28 cellular contexts compared by ENCODE assay signal in genomic region chr1:115355069-115355468, GRCh38. TPM values are rescaled to one million over a fixed set of nuclear protein-coding genes. Genes with fewer than 3 reads are reported as not detected.
"Had no signal": no experiment of that assay in that cellular context is flagged by ENCODE, and none has a peak within 500 bp of the region (broad histone marks: within the 10 kb centered on the region; RNA-seq: fewer than 3 reads in every experiment).

No MANE protein-coding gene starts in this region.

- DNase-seq: activated CD4-positive, alpha-beta T cell treated with anti-CD3 and anti-CD28 coated beads, Interleukin-2, amount 10 ng/mL, durations not matched to agents 24 days and 14 days; activated CD4-positive, alpha-beta T cell treated with anti-CD3 and anti-CD28 coated beads, Interleukin-2, amount 50 U/mL, for 4 hours; activated CD8-positive, alpha-beta T cell treated with anti-CD3 and anti-CD28 coated beads for 36 hours; activated gamma-delta T cell treated with Interleukin-2 at 50 U/mL for 16 hours; activated naive CD4-positive, alpha-beta T cell treated with anti-CD3 and anti-CD28 coated beads for 36 hours; activated T-cell treated with anti-CD3 and anti-CD28 coated beads, Interleukin-2, amount 50 U/mL, for 24 hours; adrenal gland; body of pancreas; Karpas-422; KBM-7; NCI-H1105; NCI-H1417 treated with DMSO at 0.1 percent for 48 hours; NCI-H1930; NCI-H446; NCI-H510A treated with DMSO at 0.1 percent for 48 hours; NCI-H526 treated with DMSO at 0.1 percent for 48 hours; NCI-H82; NK-92 treated with Interleukin-12 subunit alpha and Interleukin-12 subunit beta, amount 100 ng/mL, for 24 hours; PC-3; Peyer's patch; RPMI8226 had no signal

- H3K27ac Mint-ChIP-seq: activated CD4-positive, alpha-beta T cell treated with anti-CD3 and anti-CD28 coated beads, Interleukin-2, amount 10 ng/mL, durations not matched to agents 24 days and 14 days; activated CD8-positive, alpha-beta T cell treated with anti-CD3 and anti-CD28 coated beads for 36 hours; activated naive CD4-positive, alpha-beta T cell treated with anti-CD3 and anti-CD28 coated beads for 36 hours; activated naive CD4-positive, alpha-beta T cell treated with anti-CD3 and anti-CD28 coated beads, Interleukin-2, amount 50 U/mL, for 72 hours; activated T-cell treated with anti-CD3 and anti-CD28 coated beads, Interleukin-2, amount 50 U/mL, for 24 hours; activated T-helper 2 cell treated with anti-CD3 and anti-CD28 coated beads, Interferon-gamma antibody, Interleukin-2, Interleukin-4, amounts not matched to agents 10 μg/mL and 5 μg/mL and 100 μg/mL, durations not matched to agents 14 hours and 24 hours and 36 hours; IgD-negative memory B cell; T-helper 1 cell treated with Interleukin-12 subunit alpha and Interleukin-12 subunit beta and Interleukin-4 antibody, amounts not matched to agents 30 μg/mL and 1 μg/mL, for 36 hours; T-helper 2 cell treated with Interferon-gamma antibody and Interleukin-4, amounts not matched to agents 5 μg/mL and 100 μg/mL, for 36 hours had no signal

- H3K27ac ChIP-seq: adrenal gland, body of pancreas, breast epithelium, Peyer's patch had no signal

- H3K9me3 Mint-ChIP-seq: activated CD4-positive, alpha-beta T cell treated with anti-CD3 and anti-CD28 coated beads, Interleukin-2, amount 10 ng/mL, durations not matched to agents 24 days and 14 days; activated naive CD4-positive, alpha-beta T cell treated with anti-CD3 and anti-CD28 coated beads for 36 hours; activated naive CD4-positive, alpha-beta T cell treated with anti-CD3 and anti-CD28 coated beads, Interleukin-2, amount 50 U/mL, for 72 hours; activated T-cell treated with anti-CD3 and anti-CD28 coated beads, Interleukin-2, amount 50 U/mL, for 24 hours; activated T-helper 2 cell treated with anti-CD3 and anti-CD28 coated beads, Interferon-gamma antibody, Interleukin-2, Interleukin-4, amounts not matched to agents 10 μg/mL and 5 μg/mL and 100 μg/mL, durations not matched to agents 14 hours and 24 hours and 36 hours; T-helper 1 cell treated with Interleukin-12 subunit alpha and Interleukin-12 subunit beta and Interleukin-4 antibody, amounts not matched to agents 30 μg/mL and 1 μg/mL, for 36 hours; T-helper 2 cell treated with Interferon-gamma antibody and Interleukin-4, amounts not matched to agents 5 μg/mL and 100 μg/mL, for 36 hours had no signal

- H3K4me3 ChIP-seq: adrenal gland, body of pancreas, breast epithelium, Peyer's patch had no signal

- H3K27me3 ChIP-seq: adrenal gland, body of pancreas, breast epithelium, Peyer's patch had no signal

- H3K36me3 ChIP-seq: adrenal gland, breast epithelium, Peyer's patch had no signal

- H3K36me3 Mint-ChIP-seq: activated naive CD4-positive, alpha-beta T cell treated with anti-CD3 and anti-CD28 coated beads, Interleukin-2, amount 50 U/mL, for 72 hours; IgD-negative memory B cell had no signal

- H3K4me1 ChIP-seq: adrenal gland, breast epithelium, Peyer's patch had no signal

- ATAC-seq: activated CD8-positive, alpha-beta T cell treated with anti-CD3 and anti-CD28 coated beads for 36 hours; activated naive CD4-positive, alpha-beta T cell treated with anti-CD3 and anti-CD28 coated beads, Interleukin-2, amount 50 U/mL, for 72 hours; body of pancreas; PC-3 had no signal

- H3K4me1 Mint-ChIP-seq: activated CD4-positive, alpha-beta T cell treated with anti-CD3 and anti-CD28 coated beads, Interleukin-2, amount 10 ng/mL, durations not matched to agents 24 days and 14 days had no signal

- H3K4me3 Mint-ChIP-seq: activated CD4-positive, alpha-beta T cell treated with anti-CD3 and anti-CD28 coated beads, Interleukin-2, amount 10 ng/mL, durations not matched to agents 24 days and 14 days; activated CD8-positive, alpha-beta T cell treated with anti-CD3 and anti-CD28 coated beads for 36 hours; activated naive CD4-positive, alpha-beta T cell treated with anti-CD3 and anti-CD28 coated beads for 36 hours; activated T-cell treated with anti-CD3 and anti-CD28 coated beads, Interleukin-2, amount 50 U/mL, for 24 hours; IgD-negative memory B cell; T-helper 1 cell treated with Interleukin-12 subunit alpha and Interleukin-12 subunit beta and Interleukin-4 antibody, amounts not matched to agents 30 μg/mL and 1 μg/mL, for 36 hours; T-helper 2 cell treated with Interferon-gamma antibody and Interleukin-4, amounts not matched to agents 5 μg/mL and 100 μg/mL, for 36 hours had no signal

- H3K27me3 Mint-ChIP-seq: activated CD4-positive, alpha-beta T cell treated with anti-CD3 and anti-CD28 coated beads, Interleukin-2, amount 10 ng/mL, durations not matched to agents 24 days and 14 days had no signal

- H3K9me3 ChIP-seq: adrenal gland, body of pancreas, breast epithelium, Peyer's patch had no signal

RNA-seq across cellular contexts. Expression of gene NGF, which starts 17.0 kb away (rescaled TPM):
- total RNA-seq: activated CD4-positive, alpha-beta T cell treated with anti-CD3 and anti-CD28 coated beads, Interleukin-2, amount 10 ng/mL, durations not matched to agents 24 days and 14 days; activated CD8-positive, alpha-beta memory T cell treated with anti-CD3 and anti-CD28 coated beads for 36 hours; activated CD8-positive, alpha-beta T cell treated with anti-CD3 and anti-CD28 coated beads for 36 hours; activated naive CD4-positive, alpha-beta T cell treated with anti-CD3 and anti-CD28 coated beads for 36 hours; activated naive CD4-positive, alpha-beta T cell treated with anti-CD3 and anti-CD28 coated beads, Interleukin-2, amount 50 U/mL, for 72 hours; activated T-helper 2 cell treated with anti-CD3 and anti-CD28 coated beads, Interferon-gamma antibody, Interleukin-2, Interleukin-4, amounts not matched to agents 10 μg/mL and 5 μg/mL and 100 μg/mL, durations not matched to agents 14 hours and 24 hours and 36 hours; Peyer's patch had no signal
- polyA plus RNA-seq: IgD-negative memory B cell had no signal
